9 cellular contexts compared by ENCODE assay signal in the genomic region with DNA sequence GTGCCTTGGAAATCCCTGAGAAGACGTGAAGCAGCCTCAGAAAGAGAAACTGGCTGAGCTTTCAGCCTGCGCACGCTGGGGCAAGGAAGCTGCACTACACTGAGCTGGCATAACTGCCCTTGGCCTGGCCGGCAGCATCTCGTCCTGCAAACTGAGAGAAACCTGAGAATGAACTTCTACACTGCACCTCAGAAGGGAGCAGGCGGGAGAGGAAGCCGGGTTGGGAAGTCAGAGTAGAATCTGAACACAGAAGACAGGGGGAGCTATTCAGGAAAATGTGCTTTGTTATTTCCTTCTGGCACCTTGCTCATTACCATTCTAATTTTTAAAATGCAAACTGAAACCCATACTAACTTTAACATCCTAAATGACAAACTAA.
A peak's percentile ranks its signal among the peaks of the same experiment; 100 is the strongest.
DNase-seq lines count a peak whose midpoint lies in the region; ATAC-seq and TF ChIP-seq lines count a peak whose summit lies in the region.
"Had no signal": no experiment of that assay in that cellular context is flagged by ENCODE, and none has a peak within 500 bp of the region (broad histone marks: within the 10 kb centered on the region; RNA-seq: fewer than 3 reads in every experiment).

No MANE protein-coding gene starts in this region.

- dilution Hi-C loops in IMR-90 (cut with HindIII; ENCODE audit: low sequenced_read_pairs, unreplicated experiment) = no loop called here

- peaks cover 7% of the 10 kb centered on the region for H3K9me1 ChIP-seq in IMR-90 (ENCODE audit: insufficient read depth, low read length)

- no peak overlapping the region for H3K4me2 ChIP-seq in IMR-90 (ENCODE audit: low read depth, low read length)

- H2BK15ac ChIP-seq in IMR-90 (ENCODE audit: low read depth, low read length) = no peak overlapping the region

- ATAC-seq in IMR-90 (ENCODE audit: low read depth) = no peak
- no peak for ATAC-seq in GM18498 (IDR thresholded peaks at IDR 0.05; ENCODE audit: unreplicated experiment)
- no peak for ATAC-seq in GM21723 (IDR thresholded peaks at IDR 0.05; ENCODE audit: unreplicated experiment)

- no peak overlapping the region for H4K5ac ChIP-seq in IMR-90 (ENCODE audit: low read depth, low read length)

- no peaks in the 10 kb centered on the region for H3K9me3 ChIP-seq in IMR-90 (ENCODE audit: control insufficient read depth, insufficient read depth, low read length)

- CTCF ChIA-PET in IMR-90 (lab: Yijun Ruan, JAX) = interaction anchor here (0.9 kb wide), 1 partner anchor 10 kb away, joined by 4 read pairs; no protein-coding TSS in a partner anchor

- intact Hi-C loops in IMR-90 (cut with micrococcal nuclease) = no loop called here

- TF ChIP-seq POLR2A in IMR-90 (IDR thresholded peaks at IDR 0.05; ENCODE audit: low read depth, low read length) = no peak

- peaks cover 2% of the 10 kb centered on the region; the same call in 1 of the 2 replicates for H3K36me3 ChIP-seq in IMR-90 (ENCODE audit: control insufficient read depth, insufficient read depth, low read length)

- H3K27me3 ChIP-seq in IMR-90 (ENCODE audit: control insufficient read depth, insufficient read depth, low read length) = no peaks in the 10 kb centered on the region

- H3K4me3 ChIP-seq in IMR-90 (ENCODE audit: insufficient read depth, low read depth, low read length) = no peak overlapping the region
- no peak overlapping the region for H3K4me3 ChIP-seq in fibroblast of villous mesenchyme (ENCODE audit: low read depth, low read length)
- H3K4me3 ChIP-seq in retinal pigment epithelial cell (ENCODE audit: low read length) = no peak overlapping the region

- no peak overlapping the region for H2AFZ ChIP-seq in IMR-90 (replicated peaks; ENCODE audit: low read length, poor library complexity)

- no peak overlapping the region for H2BK5ac ChIP-seq in IMR-90 (ENCODE audit: low read depth, low read length, poor library complexity, severe bottlenecking)

- H4K91ac ChIP-seq in IMR-90 (ENCODE audit: insufficient read depth, low read depth, low read length) = no peak overlapping the region; the same call in 1 of the 2 replicates

- H3K14ac ChIP-seq in IMR-90 (replicated peaks; ENCODE audit: low read depth, low read length) = no peak overlapping the region

- H3K56ac ChIP-seq in IMR-90 (ENCODE audit: extremely low read depth, insufficient read depth, low read length) = no peak overlapping the region

- H3K9ac ChIP-seq in IMR-90 (ENCODE audit: low read depth, low read length) = no peak overlapping the region

- peaks cover 47 to 67% of the 10 kb centered on the region in 2 experiments for H3K79me1 ChIP-seq in IMR-90 (ENCODE audit: low read depth in 1 of 2, low read length in 2 of 2)

- POLR2A ChIA-PET in IMR-90 (lab: Charles Lee; ENCODE audit: unreplicated experiment) = interaction anchor here (0.6 kb wide), 1 partner anchor 982 kb away, joined by 4 read pairs; no protein-coding TSS in a partner anchor

- H3K23ac ChIP-seq in IMR-90 (ENCODE audit: low read depth, low read length) = no peak overlapping the region

- H2AK9ac ChIP-seq in IMR-90 (replicated peaks; ENCODE audit: low read depth, low read length, poor library complexity) = no peak overlapping the region

- no peak overlapping the region for H3K4ac ChIP-seq in IMR-90 (ENCODE audit: low read depth, low read length)

- TF ChIP-seq CTCF in GM12873 (IDR thresholded peaks at IDR 0.05; ENCODE audit: insufficient read depth, low read depth, low read length, missing control alignments) = peak; percentile 28
- 0 out of 2 replicates have a peak, but pooled peaks have one; percentile 16 for TF ChIP-seq CTCF in IMR-90 (conservative IDR thresholded peaks at IDR 0.05; ENCODE audit: low read depth, low read length)
- TF ChIP-seq CTCF in fibroblast of villous mesenchyme (IDR thresholded peaks at IDR 0.05; ENCODE audit: insufficient read depth, low read depth, low read length) = peak; percentile 40
- peak; percentile 52 for TF ChIP-seq CTCF in retinal pigment epithelial cell (conservative IDR thresholded peaks at IDR 0.05; ENCODE audit: low read depth, low read length)

- H3K18ac ChIP-seq in IMR-90 (ENCODE audit: low read depth, low read length) = no peak overlapping the region

- H2BK120ac ChIP-seq in IMR-90 (ENCODE audit: low read depth, low read length) = no peak overlapping the region

- no peak for TF ChIP-seq RAD21 in IMR-90 (IDR thresholded peaks at IDR 0.05; ENCODE audit: low read length)

- H2BK20ac ChIP-seq in IMR-90 (ENCODE audit: low read depth, low read length) = no peak overlapping the region

- H2AK5ac ChIP-seq in IMR-90 (ENCODE audit: low read depth, low read length) = 0 out of 2 replicates have a peak overlapping the region, but pooled peaks have one; percentile 36

- no TSS peak for BruUV-seq in IMR-90 (replicated peaks; lab: Mats Ljungman, UMichigan)

- no peak overlapping the region for H4K8ac ChIP-seq in IMR-90 (ENCODE audit: low read depth in 2 of 2, low read length in 2 of 2)

- in situ Hi-C loops in IMR-90 (cut with MboI; ENCODE audit: low sequenced_read_pairs) = no loop called here

- peaks cover 8% of the 10 kb centered on the region for H3K4me1 ChIP-seq in IMR-90 (ENCODE audit: control insufficient read depth, insufficient read depth, low read length)

- WGBS in IMR-90 (ENCODE audit: extremely low coverage in 2 of 2, insufficient read length in 1 of 2), 2 experiments = 95% methylated on average over 2 of the region's 7 CpGs; no CpG with 5 or more reads in 1 of the 2 experiments

- DNase-seq in IMR-90 = no peak
- no peak for DNase-seq in fibroblast of villous mesenchyme (ENCODE audit: low read depth)
- DNase-seq in retinal pigment epithelial cell (ENCODE audit: low read depth) = no peak
- DNase-seq in middle frontal gyrus (ENCODE audit: extremely low spot score, low spot score) = no peak
- no peak for DNase-seq in epidermal melanocyte (ENCODE audit: insufficient read length, low spot score)

- H4K20me1 ChIP-seq in IMR-90 (ENCODE audit: insufficient read depth, low read length) = no peaks in the 10 kb centered on the region

- no peak overlapping the region for H3K27ac ChIP-seq in IMR-90 (ENCODE audit: insufficient read depth, low read length)
- H3K27ac ChIP-seq: HL-60 had no signal

TF ChIP-seq in IMR-90, 13 proteins besides CTCF, POLR2A, EP300 and RAD21:
- TF ChIP-seq CHD1 (IDR thresholded peaks at IDR 0.05; ENCODE audit: low read depth, low read length) = no peak
- TF ChIP-seq SMC3 (IDR thresholded peaks at IDR 0.05; ENCODE audit: low read depth, low read length) = no peak
- TF ChIP-seq MAZ (IDR thresholded peaks at IDR 0.05; ENCODE audit: borderline replicate concordance, low read depth, low read length) = no peak
- no peak for TF ChIP-seq FOS (IDR thresholded peaks at IDR 0.05; ENCODE audit: low read depth, low read length)
- TF ChIP-seq NFE2L2 (IDR thresholded peaks at IDR 0.05; ENCODE audit: low read depth, low read length) = no peak
